ENCODE assay signal across 1 cellular context in the genomic region with DNA sequence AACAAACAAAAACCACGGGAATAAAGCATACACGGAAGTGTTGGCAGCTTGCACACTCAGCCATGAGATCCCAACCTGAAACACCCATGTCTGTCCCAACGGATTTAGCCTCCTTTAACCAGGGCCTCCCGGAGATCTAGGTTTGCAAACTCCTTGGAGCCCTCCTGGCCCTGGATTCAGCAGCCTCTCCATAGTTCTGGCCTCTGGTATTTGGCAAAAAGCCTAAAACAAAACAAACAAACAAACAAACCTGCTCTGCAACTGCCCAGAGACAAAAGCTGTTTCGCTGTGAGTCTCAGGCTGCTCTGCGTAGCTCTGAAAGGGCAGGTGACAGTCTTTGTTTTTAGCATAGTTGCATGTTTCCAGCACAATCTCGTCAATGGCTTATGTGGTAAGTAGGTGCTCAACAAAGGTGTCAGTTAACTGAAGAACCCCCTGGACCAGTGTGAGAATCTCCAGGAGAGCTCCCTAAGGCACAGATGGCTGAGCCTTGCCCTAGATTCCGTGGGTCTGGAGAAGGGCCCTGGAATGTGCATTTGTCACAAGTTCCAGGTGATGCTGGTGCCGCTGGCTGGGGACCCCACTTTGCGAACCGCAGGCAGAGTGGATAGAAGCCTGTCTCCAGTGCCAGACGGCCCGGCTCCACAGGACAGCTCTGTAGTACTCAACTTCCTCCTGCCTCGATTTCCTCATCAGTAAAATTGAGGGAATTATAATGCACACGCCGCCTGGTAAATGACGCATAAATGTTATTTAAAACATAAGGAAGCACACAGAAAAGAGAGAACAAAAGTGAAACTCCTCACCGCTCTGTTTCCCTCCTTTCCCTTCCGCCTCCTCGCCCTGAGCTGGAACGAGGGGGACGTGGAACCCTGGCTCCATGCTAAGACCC.
TF ChIP-seq lines count a peak whose summit lies in the region.

No MANE protein-coding gene starts in this region.

TF ChIP-seq in IMR-90, 13 proteins besides CTCF, POLR2A, EP300 and RAD21 (continued from another document):
- no peak for TF ChIP-seq MAFK (IDR thresholded peaks at IDR 0.05; ENCODE audit: low read depth, low read length)
TF ChIP-seq in IMR-90: peak in this region for 0.
